In the genomic region with DNA sequence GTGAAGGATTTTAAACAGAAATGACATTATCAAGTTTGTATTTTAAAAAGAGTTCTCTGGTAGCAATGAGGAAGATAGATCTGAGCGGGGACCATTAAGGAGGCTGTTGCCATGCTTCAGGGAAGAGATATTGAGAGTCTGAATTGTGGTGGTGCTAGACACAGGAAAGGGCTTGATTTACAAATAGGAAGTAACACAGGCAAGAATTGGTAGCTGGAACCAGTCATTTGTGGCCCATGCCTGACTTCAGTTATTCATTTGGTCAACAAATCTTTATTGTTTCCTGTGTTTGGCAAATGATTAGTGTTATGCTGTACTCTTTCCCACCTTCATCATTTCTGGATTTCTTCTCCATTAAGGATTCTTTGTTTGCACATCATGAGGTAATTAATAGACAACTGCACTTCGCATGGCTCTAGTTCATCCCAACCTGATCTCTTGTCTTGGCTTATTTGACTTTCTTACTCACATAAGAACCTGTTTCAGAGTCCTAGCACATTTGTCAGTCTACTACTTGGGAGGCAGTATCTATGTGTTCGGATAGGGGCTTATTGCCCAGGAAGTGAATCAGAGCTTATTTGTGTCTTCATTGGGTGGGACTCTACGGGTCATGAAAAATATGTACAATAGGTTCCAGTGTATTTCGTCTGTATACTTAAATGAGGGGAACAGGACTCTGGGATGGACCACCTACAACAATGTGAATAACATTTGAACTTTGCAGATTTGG, we compare ENCODE assay signal across 11 cellular contexts. TPM values are rescaled to one million over a fixed set of nuclear protein-coding genes. Genes with fewer than 3 reads are reported as not detected.
DNase-seq lines count a peak whose midpoint lies in the region; ATAC-seq, FAIRE-seq and TF ChIP-seq lines count a peak whose summit lies in the region.
"Had no signal": no experiment of that assay in that cellular context is flagged by ENCODE, and none has a peak within 500 bp of the region (broad histone marks: within the 10 kb centered on the region; RNA-seq: fewer than 3 reads in every experiment).

No MANE protein-coding gene starts in this region.

- H3K27me3 ChIP-seq in gastroesophageal sphincter (no peaks in the 10 kb centered on the region), stomach (no peaks in the 10 kb centered on the region)

- no peak for ATAC-seq in T-cell (replicated peaks in 1 of 4)
- no peak for ATAC-seq in gastroesophageal sphincter
- ATAC-seq in HG03045 (IDR thresholded peaks at IDR 0.05; ENCODE audit: unreplicated experiment), result no peak
- ATAC-seq: A549 had no signal

- peaks cover 14% of the 10 kb centered on the region for H3K4me1 Mint-ChIP-seq in activated CD4-positive, alpha-beta T cell treated with anti-CD3 and anti-CD28 coated beads, Interleukin-2, amount 10 ng/mL, durations not matched to agents 24 days and 14 days
- H3K4me1 Mint-ChIP-seq in T-cell, result peaks cover 24 to 57% (median 51%) of the 10 kb centered on the region in 3 donors

- in situ Hi-C loops in G401 (cut with HindIII; ENCODE audit: low sequenced_read_pairs), result no loop called here

- H3K27ac ChIP-seq in gastroesophageal sphincter (peak overlapping the region; percentile 69 to 80 (median 72)), stomach (peak overlapping the region in 4 of 5 donors; percentile 59 to 79 (median 76))

- no peak overlapping the region for H3K4me3 ChIP-seq in gastroesophageal sphincter
- no peak overlapping the region for H3K4me3 ChIP-seq in stomach
- H3K4me3 ChIP-seq: A549 had no signal

- TF ChIP-seq POLR2A in gastroesophageal sphincter (IDR thresholded peaks at IDR 0.05), result no peak
- no peak for TF ChIP-seq POLR2A in stomach (IDR thresholded peaks at IDR 0.05)

- H3K36me3 ChIP-seq in gastroesophageal sphincter (no peaks in the 10 kb centered on the region), stomach (no peaks in the 10 kb centered on the region)

- no peak for DNase-seq in activated CD4-positive, alpha-beta T cell treated with anti-CD3 and anti-CD28 coated beads, Interleukin-2, amount 10 ng/mL, durations not matched to agents 24 days and 14 days
- DNase-seq in activated CD4-positive, alpha-beta T cell treated with anti-CD3 and anti-CD28 coated beads, Interleukin-2, amount 50 U/mL, for 1 hour, result no peak
- DNase-seq in T-cell (peak in 3 of 34 experiments; percentile 1 to 12 (median 2)), stomach (no peak), frontal cortex (ENCODE audit: low spot score in 2 of 2) (no peak), G401 (ENCODE audit: low spot score) (no peak)
- DNase-seq: SK-N-SH had no signal

- H3K27ac Mint-ChIP-seq in activated CD4-positive, alpha-beta T cell treated with anti-CD3 and anti-CD28 coated beads, Interleukin-2, amount 10 ng/mL, durations not matched to agents 24 days and 14 days, result peak overlapping the region; percentile 69
- peak overlapping the region; percentile 59 to 76 for H3K27ac Mint-ChIP-seq in T-cell

- no peak overlapping the region for H3K4me3 Mint-ChIP-seq in activated CD4-positive, alpha-beta T cell treated with anti-CD3 and anti-CD28 coated beads, Interleukin-2, amount 10 ng/mL, durations not matched to agents 24 days and 14 days
- H3K4me3 Mint-ChIP-seq in T-cell, result no peak overlapping the region

- H3K36me3 Mint-ChIP-seq in activated CD4-positive, alpha-beta T cell treated with anti-CD3 and anti-CD28 coated beads, Interleukin-2, amount 10 ng/mL, durations not matched to agents 24 days and 14 days (ENCODE audit: low read depth), result peaks cover 5% of the 10 kb centered on the region
- peaks cover 26% of the 10 kb centered on the region for H3K36me3 Mint-ChIP-seq in T-cell

- intact Hi-C loops in activated CD4-positive, alpha-beta T cell treated with anti-CD3 and anti-CD28 coated beads, Interleukin-2, amount 10 ng/mL, durations not matched to agents 24 days and 14 days (cut with micrococcal nuclease), result no loop called here
- intact Hi-C loops in stomach (cut with DNase I; ENCODE audit: low total_unique reads), result no loop called here

- H3K27me3 Mint-ChIP-seq in activated CD4-positive, alpha-beta T cell treated with anti-CD3 and anti-CD28 coated beads, Interleukin-2, amount 10 ng/mL, durations not matched to agents 24 days and 14 days, result no peaks in the 10 kb centered on the region
- H3K27me3 Mint-ChIP-seq in T-cell, result no peaks in the 10 kb centered on the region

- TF ChIP-seq EP300 in gastroesophageal sphincter (IDR thresholded peaks at IDR 0.05), result no peak
- TF ChIP-seq EP300 in stomach (IDR thresholded peaks at IDR 0.05), result no peak

- CTCF ChIA-PET in T-cell (lab: Charles Lee), result interaction anchor here in 1 of 2 donors (0.6 kb wide), 1 partner anchor 100 kb away, joined by 3 read pairs; a partner anchor contains a TSS

- H3K4me1 ChIP-seq in gastroesophageal sphincter (peaks cover 6 to 60% (median 10%) of the 10 kb centered on the region in 3 donors), stomach (peaks cover 14 to 73% (median 30%) of the 10 kb centered on the region in 4 donors)

- 59 to 82% methylated on average over 4 to 5 of the region's 5 CpGs for WGBS in gastroesophageal sphincter (ENCODE audit: low coverage in 1 of 2), 2 donors
- WGBS in stomach, 5 donors, result 78 to 89% (median 87%) methylated on average over 5 of the region's 5 CpGs

- FAIRE-seq in frontal cortex (lab: Jason Lieb, UNC), result no peak
- FAIRE-seq: A549, islet of Langerhans had no signal

- TF ChIP-seq CTCF in gastroesophageal sphincter (IDR thresholded peaks at IDR 0.05), result no peak
- no peak for TF ChIP-seq CTCF in stomach (IDR thresholded peaks at IDR 0.05)

- no peaks in the 10 kb centered on the region for H3K9me3 Mint-ChIP-seq in activated CD4-positive, alpha-beta T cell treated with anti-CD3 and anti-CD28 coated beads, Interleukin-2, amount 10 ng/mL, durations not matched to agents 24 days and 14 days
- peaks cover 0 to 4% (median 3%) of the 10 kb centered on the region in 3 donors for H3K9me3 Mint-ChIP-seq in T-cell

- H3K9me3 ChIP-seq in gastroesophageal sphincter (no peaks in the 10 kb centered on the region), stomach (no peaks in the 10 kb centered on the region)
- H3K9me3 ChIP-seq: A549, SK-N-SH had no signal

- POLR2A ChIA-PET in T-cell (lab: Charles Lee), result no interaction called here

RNA-seq across cellular contexts. Expression of a gene that starts 32.3 kb away (rescaled TPM):
- 13.4 and 14.0 TPM in 2 replicates for total RNA-seq in activated CD4-positive, alpha-beta T cell treated with anti-CD3 and anti-CD28 coated beads, Interleukin-2, amount 10 ng/mL, durations not matched to agents 24 days and 14 days
- total RNA-seq in T-cell, result 10 to 100 TPM in 4 of 5 donors, 1 to 10 TPM in 1; 6.7 to 16.2 (median 14.4) TPM
- 10 to 100 TPM; 11.6 to 23.8 (median 14.9) TPM for total RNA-seq in gastroesophageal sphincter
- 10 to 100 TPM in 3 of 5 donors, 1 to 10 TPM in 2; 4.7 to 33.2 (median 11.0) TPM for total RNA-seq in stomach
- 10 to 100 TPM in 1 of 3 donors, 1 to 10 TPM in 2; 3.1 to 11.9 (median 8.3) TPM for polyA plus RNA-seq in stomach
- total RNA-seq in frontal cortex, result 56.7 TPM
- 14.7 and 16.5 TPM in 2 replicates for total RNA-seq in G401 (2014; rRNA removed; shearing (Covaris generic))
